ENCODE assay signal across 2 cellular contexts in genomic region chr6:138523347-138524210, GRCh38.
A peak's percentile ranks its signal among the peaks of the same experiment; 100 is the strongest.
TF ChIP-seq lines count a peak whose summit lies in the region.

No MANE protein-coding gene starts in this region.

TF ChIP-seq in PFSK-1, 5 proteins besides CTCF, POLR2A, EP300 and RAD21:
- TF ChIP-seq SIN3A (IDR thresholded peaks at IDR 0.05; ENCODE audit: borderline replicate concordance, insufficient read depth, low read length) (peak; percentile 64; the same call in 1 of the 2 replicates), FOXP2 (optimal IDR thresholded peaks at IDR 0.05; ENCODE audit: borderline replicate concordance, extremely low read depth, extremely low read length, insufficient read depth) (no peak), POLR2AphosphoS5 (IDR thresholded peaks at IDR 0.05; ENCODE audit: low read depth, low read length) (peak; percentile 34)

TF ChIP-seq in endothelial cell of umbilical vein, 7 proteins besides CTCF, POLR2A, EP300 and RAD21:
- TF ChIP-seq FOS (IDR thresholded peaks at IDR 0.05; ENCODE audit: borderline replicate concordance, insufficient read depth, low read length) (peak; percentile 37), JUN (IDR thresholded peaks at IDR 0.05; ENCODE audit: borderline replicate concordance, insufficient read depth, insufficient read length, low read depth) (no peak)
TF ChIP-seq in endothelial cell of umbilical vein: peak in this region for 1.
